8 cellular contexts compared by ENCODE assay signal in the genomic region with DNA sequence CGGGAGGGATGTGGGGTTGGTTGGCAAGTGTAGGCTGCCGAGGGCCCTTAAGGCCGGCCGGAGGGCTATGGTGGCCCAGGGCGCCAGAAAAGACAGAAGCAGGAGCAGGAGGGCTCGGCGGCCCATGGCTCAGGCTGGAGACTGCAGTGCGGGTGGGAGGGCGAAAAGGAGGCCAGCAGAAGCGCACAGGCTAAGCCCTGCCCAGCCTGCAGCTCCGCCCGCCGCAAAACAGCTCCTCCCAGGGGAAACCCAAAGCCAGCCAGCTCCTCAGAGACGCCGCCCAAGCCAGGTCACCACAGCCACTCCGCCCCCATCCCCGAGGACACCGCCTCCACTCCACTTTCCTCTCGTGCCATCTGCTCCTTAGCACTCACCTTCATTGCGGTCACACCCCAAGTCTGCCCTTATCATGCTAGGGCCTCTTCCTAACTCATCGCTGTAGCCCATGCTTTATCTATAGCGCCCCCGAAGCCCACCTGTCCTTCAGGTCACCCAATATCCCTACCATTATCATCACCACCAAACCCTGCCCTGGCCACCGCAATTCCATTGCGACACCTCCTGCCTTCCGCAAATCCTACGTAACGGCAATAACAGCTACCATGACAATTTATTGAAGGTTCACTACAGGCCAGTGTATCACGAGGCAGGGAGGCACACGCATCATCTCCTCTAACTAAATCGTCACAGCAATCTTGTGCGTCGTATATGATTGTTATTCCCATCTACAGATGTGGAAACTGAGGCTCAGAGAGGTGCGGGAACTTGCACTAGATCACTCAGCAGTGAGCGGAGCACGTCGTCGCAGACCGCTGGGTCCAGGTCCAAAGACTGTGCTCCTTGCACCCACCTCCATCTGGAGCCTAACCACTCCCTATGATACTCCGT. TPM values are rescaled to one million over a fixed set of nuclear protein-coding genes. Genes with fewer than 3 reads are reported as not detected.
DNase-seq lines count a peak whose midpoint lies in the region; ATAC-seq and TF ChIP-seq lines count a peak whose summit lies in the region.

A gene (minus strand): TSS at position 154 of the 888 bp plus-strand sequence. CDS start 28 bp downstream, at position 126.

- H3K4me3 Mint-ChIP-seq in activated T-helper 17 cell treated with anti-CD3 and anti-CD28 coated beads, Interleukin-2, amount 50 U/mL, for 72 hours, result peak within 1 kb of the TSS; percentile 92
- H3K4me3 Mint-ChIP-seq in natural killer cell, result peak within 1 kb of the TSS; percentile 98

- no peaks in the 10 kb centered on the region for H3K36me3 ChIP-seq in DND-41 (ENCODE audit: insufficient read depth, low read length)
- H3K36me3 ChIP-seq in Karpas-422 (ENCODE audit: insufficient read depth, low read length), result no peaks in the 10 kb centered on the region; the same call in 1 of the 2 replicates

- H3K4me1 Mint-ChIP-seq in activated T-helper 17 cell treated with anti-CD3 and anti-CD28 coated beads, Interleukin-2, amount 50 U/mL, for 72 hours, result peaks cover 31% of the 10 kb centered on the region
- peaks cover 50 to 59% of the 10 kb centered on the region in 2 donors for H3K4me1 Mint-ChIP-seq in natural killer cell

- no peak within 1 kb of the TSS for H3K27ac ChIP-seq in DND-41 (ENCODE audit: low read length)
- H3K27ac ChIP-seq in Karpas-422 (ENCODE audit: low read length), result peak within 1 kb of the TSS; percentile 65

- no peak within 1 kb of the TSS for H3K4me2 ChIP-seq in DND-41 (ENCODE audit: insufficient read depth, low read length)
- H3K4me2 ChIP-seq in Karpas-422 (ENCODE audit: low read depth, low read length, poor library complexity, severe bottlenecking), result peak within 1 kb of the TSS; percentile 96

- H3K79me2 ChIP-seq in DND-41 (ENCODE audit: insufficient read depth, low read length) (no peaks in the 10 kb centered on the region), Karpas-422 (ENCODE audit: low read length) (peaks cover 63% of the 10 kb centered on the region)

- no peak within 1 kb of the TSS for H3K4me3 ChIP-seq in DND-41 (ENCODE audit: low read depth in 1 of 2, low read length in 2 of 2)
- H3K4me3 ChIP-seq in Karpas-422 (ENCODE audit: low read length), result peak within 1 kb of the TSS; percentile 79
- peak within 1 kb of the TSS; percentile 87 for H3K4me3 ChIP-seq in fibroblast of mammary gland (ENCODE audit: control insufficient read depth, low read depth, low read length)

- H2AFZ ChIP-seq in DND-41 (ENCODE audit: low read depth, low read length), result no peak within 1 kb of the TSS
- peak within 1 kb of the TSS; percentile 59 for H2AFZ ChIP-seq in Karpas-422 (ENCODE audit: low read length)

- H3K4me1 ChIP-seq in DND-41 (ENCODE audit: insufficient read depth, low read length) (no peaks in the 10 kb centered on the region), Karpas-422 (ENCODE audit: low read length) (peaks cover 73% of the 10 kb centered on the region)

- H3K9me3 ChIP-seq in DND-41 (ENCODE audit: insufficient read depth, low read length, severe bottlenecking) (no peaks in the 10 kb centered on the region), Karpas-422 (ENCODE audit: low read length) (no peaks in the 10 kb centered on the region)

- H4K20me1 ChIP-seq in DND-41 (ENCODE audit: insufficient read depth, low read length) (no peaks in the 10 kb centered on the region), Karpas-422 (ENCODE audit: insufficient read depth, low read depth, low read length) (0 out of 2 replicates have a peak, but pooled peaks cover 3% of the 10 kb centered on the region)

- DNase-seq in DND-41 (no peak), Karpas-422 (peak; percentile 97), RPMI8226 (peak; percentile 97), fibroblast of mammary gland (ENCODE audit: low read depth) (peak; percentile 86), natural killer cell (peak; percentile 91)
- peak; percentile 96 for DNase-seq in stimulated activated naive CD4-positive, alpha-beta T cell treated with Interleukin-2 at 50 U/mL for 16 hours (lab: John Stamatoyannopoulos, UW)

- TF ChIP-seq CTCF in DND-41 (IDR thresholded peaks at IDR 0.05; ENCODE audit: borderline replicate concordance, extremely low read depth, low read length, poor library complexity, severe bottlenecking), result no peak
- TF ChIP-seq CTCF in fibroblast of mammary gland (conservative IDR thresholded peaks at IDR 0.05; ENCODE audit: control insufficient read depth, insufficient read depth, low read depth, low read length), result no peak
- no peak for TF ChIP-seq CTCF in natural killer cell (IDR thresholded peaks at IDR 0.05)

- H3K27ac Mint-ChIP-seq in activated T-helper 17 cell treated with anti-CD3 and anti-CD28 coated beads, Interleukin-2, amount 50 U/mL, for 72 hours, result peak within 1 kb of the TSS; percentile 92
- peak within 1 kb of the TSS; percentile 97 to 99 for H3K27ac Mint-ChIP-seq in natural killer cell

- peaks cover 11% of the 10 kb centered on the region for H3K36me3 Mint-ChIP-seq in activated T-helper 17 cell treated with anti-CD3 and anti-CD28 coated beads, Interleukin-2, amount 50 U/mL, for 72 hours (ENCODE audit: low read depth)
- H3K36me3 Mint-ChIP-seq in natural killer cell, result no peaks in the 10 kb centered on the region

- no peaks in the 10 kb centered on the region for H3K9me3 Mint-ChIP-seq in activated T-helper 17 cell treated with anti-CD3 and anti-CD28 coated beads, Interleukin-2, amount 50 U/mL, for 72 hours
- no peaks in the 10 kb centered on the region for H3K9me3 Mint-ChIP-seq in natural killer cell

- H3K27me3 ChIP-seq in DND-41 (ENCODE audit: insufficient read depth, low read length, poor library complexity), result no peaks in the 10 kb centered on the region
- no peaks in the 10 kb centered on the region for H3K27me3 ChIP-seq in Karpas-422 (ENCODE audit: low read length)

- no peaks in the 10 kb centered on the region for H3K27me3 Mint-ChIP-seq in activated T-helper 17 cell treated with anti-CD3 and anti-CD28 coated beads, Interleukin-2, amount 50 U/mL, for 72 hours
- no peaks in the 10 kb centered on the region for H3K27me3 Mint-ChIP-seq in natural killer cell (ENCODE audit: low read depth in 2 of 2)

- intact Hi-C loops in natural killer cell (cut with micrococcal nuclease), result loop anchor here (1.0 to 2.0 kb wide), 6 partner anchors 34 to 386 kb away; a partner anchor contains a TSS

- H3K9me2 ChIP-seq in Karpas-422 (replicated peaks; ENCODE audit: insufficient read depth, low read length), result no peaks in the 10 kb centered on the region

- H3K9ac ChIP-seq in DND-41 (ENCODE audit: low read depth, low read length) (no peak within 1 kb of the TSS), Karpas-422 (ENCODE audit: low read length) (peak within 1 kb of the TSS; percentile 75)

- ATAC-seq in DND-41 (ENCODE audit: insufficient read depth, low read depth), result peak; percentile 44; the same call in 1 of the 3 replicates
- peak; percentile 80 for ATAC-seq in GM21825 (IDR thresholded peaks at IDR 0.05; ENCODE audit: unreplicated experiment)
- ATAC-seq in activated T-helper 17 cell treated with anti-CD3 and anti-CD28 coated beads, Interleukin-2, amount 50 U/mL, for 72 hours (replicated peaks), result peak; percentile 88
- ATAC-seq in natural killer cell, result peak; percentile 75 to 90 (median 79)

RNA-seq across cellular contexts. Expression of the gene that starts here (rescaled TPM):
- total RNA-seq in Karpas-422 (2014; rRNA removed; shearing (Covaris generic); ENCODE audit: low replicate concordance), result 17.9 and 46.1 TPM in 2 replicates
- total RNA-seq in activated T-helper 17 cell treated with anti-CD3 and anti-CD28 coated beads, Interleukin-2, amount 50 U/mL, for 72 hours, result 10 to 100 TPM; 20.9 to 26.9 TPM
- total RNA-seq in natural killer cell, result 10 to 100 TPM; 28.1 to 30.0 (median 30.0) TPM

Comparison
In these comparisons a context has a peak if more than half of its experiments do, and no peak if none do; other contexts are left out.
1. H3K4me3 ChIP-seq: peak in Karpas-422 (single experiment) and fibroblast of mammary gland (single experiment); none in DND-41 (0 of 2).
2. Peak in every context shown above with its lines, with median percentiles within 50 percentile points of each other: ATAC-seq.